In genomic region chr6:81727876-81728517, GRCh38 we compare ENCODE assay signal across 14 cellular contexts. TPM values are rescaled to one million over a fixed set of nuclear protein-coding genes. Genes with fewer than 3 reads are reported as not detected.
DNase-seq lines count a peak whose midpoint lies in the region; ATAC-seq and TF ChIP-seq lines count a peak whose summit lies in the region.
"Had no signal": no experiment of that assay in that cellular context is flagged by ENCODE, and none has a peak within 500 bp of the region (broad histone marks: within the 10 kb centered on the region; RNA-seq: fewer than 3 reads in every experiment).

No MANE protein-coding gene starts in this region.

- no peak overlapping the region for H3K9ac ChIP-seq in neural progenitor cell

- no peaks in the 10 kb centered on the region for H3K9me3 Mint-ChIP-seq in activated CD4-positive, alpha-beta T cell treated with anti-CD3 and anti-CD28 coated beads, Interleukin-2, amount 10 ng/mL, durations not matched to agents 24 days and 14 days
- H3K9me3 Mint-ChIP-seq in mesothelial cell of epicardium = no peaks in the 10 kb centered on the region
- H3K9me3 Mint-ChIP-seq in neural progenitor cell = no peaks in the 10 kb centered on the region
- H3K9me3 Mint-ChIP-seq: CD4-positive, alpha-beta T cell; natural killer cell; stimulated activated naive CD8-positive, alpha-beta T cell treated with anti-CD3 and anti-CD28 coated beads, Interleukin-15, Interleukin-2, amounts not matched to agents 100 ng/mL and 50 ng/mL, for 24 hours had no signal

- ATAC-seq in GM18867 (IDR thresholded peaks at IDR 0.05; ENCODE audit: unreplicated experiment) = peak; percentile 94
- peak; percentile 75 for ATAC-seq in HG03432 (IDR thresholded peaks at IDR 0.05; ENCODE audit: unreplicated experiment)
- ATAC-seq: natural killer cell had no signal

- H3K27ac ChIP-seq in neural progenitor cell = no peak overlapping the region

- intact Hi-C loops in activated CD4-positive, alpha-beta T cell treated with anti-CD3 and anti-CD28 coated beads, Interleukin-2, amount 10 ng/mL, durations not matched to agents 24 days and 14 days (cut with micrococcal nuclease) = no loop called here

- H3F3A ChIP-seq in neural progenitor cell (ENCODE audit: low read depth) = no peaks in the 10 kb centered on the region

- H3K79me2 ChIP-seq in neural progenitor cell (ENCODE audit: low read depth) = no peaks in the 10 kb centered on the region

- TF ChIP-seq CTCF in mesothelial cell of epicardium (IDR thresholded peaks at IDR 0.05; ENCODE audit: unreplicated experiment) = no peak
- TF ChIP-seq CTCF in neural progenitor cell (IDR thresholded peaks at IDR 0.05) = no peak

- H3K27ac Mint-ChIP-seq in activated CD4-positive, alpha-beta T cell treated with anti-CD3 and anti-CD28 coated beads, Interleukin-2, amount 10 ng/mL, durations not matched to agents 24 days and 14 days = no peak overlapping the region
- H3K27ac Mint-ChIP-seq in mesothelial cell of epicardium = no peak overlapping the region
- no peak overlapping the region for H3K27ac Mint-ChIP-seq in neural progenitor cell
- H3K27ac Mint-ChIP-seq: CD4-positive, alpha-beta T cell; natural killer cell; stimulated activated naive CD8-positive, alpha-beta T cell treated with anti-CD3 and anti-CD28 coated beads, Interleukin-15, Interleukin-2, amounts not matched to agents 100 ng/mL and 50 ng/mL, for 24 hours had no signal

- H3K4me1 ChIP-seq in neural progenitor cell = no peaks in the 10 kb centered on the region
- H3K4me1 ChIP-seq: HAP-1 had no signal

- H4K20me1 ChIP-seq in neural progenitor cell (ENCODE audit: low read depth) = no peaks in the 10 kb centered on the region

- no peak overlapping the region for H3K4me3 Mint-ChIP-seq in activated CD4-positive, alpha-beta T cell treated with anti-CD3 and anti-CD28 coated beads, Interleukin-2, amount 10 ng/mL, durations not matched to agents 24 days and 14 days
- H3K4me3 Mint-ChIP-seq in mesothelial cell of epicardium (no peak overlapping the region), neural progenitor cell (no peak overlapping the region)
- H3K4me3 Mint-ChIP-seq: CD4-positive, alpha-beta T cell; natural killer cell; stimulated activated naive CD8-positive, alpha-beta T cell treated with anti-CD3 and anti-CD28 coated beads, Interleukin-15, Interleukin-2, amounts not matched to agents 100 ng/mL and 50 ng/mL, for 24 hours had no signal

- no peaks in the 10 kb centered on the region for H3K9me3 ChIP-seq in neural progenitor cell (ENCODE audit: low read depth)
- H3K9me3 ChIP-seq: HAP-1 had no signal

- H3K27me3 Mint-ChIP-seq in activated CD4-positive, alpha-beta T cell treated with anti-CD3 and anti-CD28 coated beads, Interleukin-2, amount 10 ng/mL, durations not matched to agents 24 days and 14 days = peaks cover 2% of the 10 kb centered on the region
- H3K27me3 Mint-ChIP-seq in mesothelial cell of epicardium (ENCODE audit: low read depth) (no peaks in the 10 kb centered on the region), neural progenitor cell (ENCODE audit: insufficient read depth, low read depth) (no peaks in the 10 kb centered on the region)
- H3K27me3 Mint-ChIP-seq: CD4-positive, alpha-beta T cell; stimulated activated naive CD8-positive, alpha-beta T cell treated with anti-CD3 and anti-CD28 coated beads, Interleukin-15, Interleukin-2, amounts not matched to agents 100 ng/mL and 50 ng/mL, for 24 hours had no signal

- no peak overlapping the region for H3K4me3 ChIP-seq in neural progenitor cell
- H3K4me3 ChIP-seq: HAP-1 had no signal

- peak; percentile 13 for DNase-seq in activated CD4-positive, alpha-beta T cell treated with anti-CD3 and anti-CD28 coated beads for 48 hours
- no peak for DNase-seq in activated CD4-positive, alpha-beta T cell treated with anti-CD3 and anti-CD28 coated beads, Interleukin-2, amount 10 ng/mL, durations not matched to agents 24 days and 14 days
- DNase-seq in cerebellar cortex (ENCODE audit: low spot score) (peak; percentile 87), NCI-H1105 treated with DMSO at 0.1 percent for 48 hours (lab: John Stamatoyannopoulos, UW) (no peak), mesothelial cell of epicardium (ENCODE audit: low spot score in 2 of 2, unreplicated experiment in 2 of 2) (no peak), neural progenitor cell (ENCODE audit: low spot score) (no peak)
- DNase-seq: amygdala; CD4-positive, alpha-beta T cell; hippocampal formation; natural killer cell had no signal

- no peak overlapping the region for H2AFZ ChIP-seq in neural progenitor cell (replicated peaks)

- no peak overlapping the region for H3K4me2 ChIP-seq in neural progenitor cell

- H3K27me3 ChIP-seq in neural progenitor cell = no peaks in the 10 kb centered on the region

- H3K36me3 Mint-ChIP-seq in activated CD4-positive, alpha-beta T cell treated with anti-CD3 and anti-CD28 coated beads, Interleukin-2, amount 10 ng/mL, durations not matched to agents 24 days and 14 days (ENCODE audit: low read depth) = no peaks in the 10 kb centered on the region
- no peaks in the 10 kb centered on the region for H3K36me3 Mint-ChIP-seq in mesothelial cell of epicardium
- H3K36me3 Mint-ChIP-seq in neural progenitor cell = no peaks in the 10 kb centered on the region
- H3K36me3 Mint-ChIP-seq: natural killer cell had no signal

- H3K36me3 ChIP-seq in neural progenitor cell = no peaks in the 10 kb centered on the region
- H3K36me3 ChIP-seq: HAP-1 had no signal

- peaks cover 3% of the 10 kb centered on the region for H3K4me1 Mint-ChIP-seq in activated CD4-positive, alpha-beta T cell treated with anti-CD3 and anti-CD28 coated beads, Interleukin-2, amount 10 ng/mL, durations not matched to agents 24 days and 14 days
- H3K4me1 Mint-ChIP-seq in mesothelial cell of epicardium (no peaks in the 10 kb centered on the region), neural progenitor cell (no peaks in the 10 kb centered on the region)

RNA-seq across cellular contexts. Expression of gene TENT5A, which starts 24.5 kb away (rescaled TPM):
- 0.30 and 0.90 TPM in 2 replicates for total RNA-seq in activated CD4-positive, alpha-beta T cell treated with anti-CD3 and anti-CD28 coated beads, Interleukin-2, amount 10 ng/mL, durations not matched to agents 24 days and 14 days
- total RNA-seq in mesothelial cell of epicardium (9.8 to 11.5 TPM (median 10.9 TPM) in 3 replicates), neural progenitor cell (ENCODE audit: low replicate concordance) (8.7 and 11.7 TPM in 2 replicates)

Comparison
In these comparisons a context has a peak if more than half of its experiments do, and no peak if none do; other contexts are left out.
1. DNase-seq: peak in activated CD4-positive, alpha-beta T cell treated with anti-CD3 and anti-CD28 coated beads for 48 hours (single experiment) and cerebellar cortex (single experiment); none in activated CD4-positive, alpha-beta T cell treated with anti-CD3 and anti-CD28 coated beads, Interleukin-2, amount 10 ng/mL, durations not matched to agents 24 days and 14 days (single experiment), NCI-H1105 treated with DMSO at 0.1 percent for 48 hours (single experiment), mesothelial cell of epicardium (0 of 2) and neural progenitor cell (single experiment).